ENCODE assay signal across 26 cellular contexts in the genomic region with DNA sequence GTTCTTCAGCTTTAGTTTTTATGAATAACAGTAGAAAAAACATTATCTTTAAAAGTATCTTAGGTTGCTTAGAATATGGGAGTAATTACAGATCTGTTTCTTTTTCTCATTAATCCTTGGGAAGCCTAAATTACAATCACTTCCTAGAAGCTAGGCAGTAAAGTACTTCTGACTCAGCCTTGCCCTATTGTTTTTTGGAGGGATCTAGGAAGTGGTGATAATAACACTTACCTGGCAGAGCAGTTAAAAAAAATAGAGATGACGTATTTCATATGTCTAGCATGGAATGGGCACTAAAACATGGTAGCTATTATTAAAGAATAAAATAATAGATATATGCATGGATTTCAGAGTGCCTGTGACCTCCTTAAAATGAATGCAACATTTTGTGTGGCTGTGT. TPM values are rescaled to one million over a fixed set of nuclear protein-coding genes. Genes with fewer than 3 reads are reported as not detected.
"Had no signal": no experiment of that assay in that cellular context is flagged by ENCODE, and none has a peak within 500 bp of the region (broad histone marks: within the 10 kb centered on the region; RNA-seq: fewer than 3 reads in every experiment).

No MANE protein-coding gene starts in this region.

- DNase-seq: activated CD4-positive, alpha-beta memory T cell treated with anti-CD3 and anti-CD28 coated beads for 36 hours; activated CD4-positive, alpha-beta T cell treated with anti-CD3 and anti-CD28 coated beads, Interleukin-2, amount 10 ng/mL, durations not matched to agents 7 days and 5 days; activated CD4-positive, CD25-positive, alpha-beta regulatory T cell; activated CD8-positive, alpha-beta memory T cell treated with anti-CD3 and anti-CD28 coated beads for 24 hours; activated effector memory CD4-positive, alpha-beta T cell treated with anti-CD3 and anti-CD28 coated beads, Interleukin-2, amount 50 U/mL, for 16 hours; activated naive CD4-positive, alpha-beta T cell treated with Interleukin-2 at 50 U/mL for 16 hours; activated naive CD8-positive, alpha-beta T cell treated with anti-CD3 and anti-CD28 coated beads, Interleukin-2, amount 50 U/mL, for 24 hours; activated T-cell treated with anti-CD3 and anti-CD28 coated beads, Interleukin-2, amount 50 U/mL, for 4 hours; amniotic stem cell; cerebellar nuclear complex; colonic mucosa; MM.1S; NCI-H1105 treated with DMSO at 0.1 percent for 48 hours; NCI-H1436 treated with DMSO at 0.1 percent for 48 hours; NCI-H187; NCI-H2081; NCI-H510A treated with DMSO at 0.1 percent for 48 hours; SIG-M5; T-cell; T-helper 2 cell; T1000 had no signal

- H3K27me3 ChIP-seq: colonic mucosa had no signal

- H3K4me1 ChIP-seq: colonic mucosa had no signal

- ATAC-seq: activated naive CD4-positive, alpha-beta T cell treated with anti-CD3 and anti-CD28 coated beads, Interleukin-2, amount 50 U/mL, for 72 hours; activated naive CD8-positive, alpha-beta T cell treated with anti-CD3 and anti-CD28 coated beads, Interleukin-2, amount 50 U/mL, for 24 hours; activated T-cell treated with anti-CD3 and anti-CD28 coated beads, Interleukin-2, amount 50 U/mL, for 4 hours; T-cell had no signal

- H3K36me3 ChIP-seq: colonic mucosa had no signal

- H3K27ac ChIP-seq: colonic mucosa had no signal

- H3K4me3 Mint-ChIP-seq: activated CD4-positive, alpha-beta memory T cell treated with anti-CD3 and anti-CD28 coated beads for 36 hours; activated CD4-positive, alpha-beta T cell treated with anti-CD3 and anti-CD28 coated beads, Interleukin-2, amount 10 ng/mL, durations not matched to agents 7 days and 5 days; activated naive CD8-positive, alpha-beta T cell treated with anti-CD3 and anti-CD28 coated beads, Interleukin-2, amount 50 U/mL, for 24 hours; activated T-cell treated with anti-CD3 and anti-CD28 coated beads, Interleukin-2, amount 50 U/mL, for 4 hours; brain; T-cell had no signal

- H3K4me1 Mint-ChIP-seq: activated CD4-positive, alpha-beta T cell treated with anti-CD3 and anti-CD28 coated beads, Interleukin-2, amount 10 ng/mL, durations not matched to agents 7 days and 5 days; activated naive CD8-positive, alpha-beta T cell treated with anti-CD3 and anti-CD28 coated beads, Interleukin-2, amount 50 U/mL, for 24 hours; brain; T-cell had no signal

- H3K36me3 Mint-ChIP-seq: activated CD4-positive, alpha-beta memory T cell treated with anti-CD3 and anti-CD28 coated beads for 36 hours; activated naive CD4-positive, alpha-beta T cell treated with anti-CD3 and anti-CD28 coated beads, Interleukin-2, amount 50 U/mL, for 72 hours; brain; T-cell had no signal

- H3K9me3 ChIP-seq: colonic mucosa had no signal

- H3K4me3 ChIP-seq: colonic mucosa had no signal

- H3K27ac Mint-ChIP-seq: activated CD4-positive, alpha-beta memory T cell treated with anti-CD3 and anti-CD28 coated beads for 36 hours; activated CD4-positive, alpha-beta T cell treated with anti-CD3 and anti-CD28 coated beads, Interleukin-2, amount 10 ng/mL, durations not matched to agents 7 days and 5 days; activated naive CD4-positive, alpha-beta T cell treated with anti-CD3 and anti-CD28 coated beads, Interleukin-2, amount 50 U/mL, for 72 hours; activated naive CD8-positive, alpha-beta T cell treated with anti-CD3 and anti-CD28 coated beads, Interleukin-2, amount 50 U/mL, for 24 hours; brain; T-cell had no signal

- FAIRE-seq: astrocyte, RCC 7860, TTC549 had no signal

- H3K9me3 Mint-ChIP-seq: activated CD4-positive, alpha-beta memory T cell treated with anti-CD3 and anti-CD28 coated beads for 36 hours; activated CD4-positive, alpha-beta T cell treated with anti-CD3 and anti-CD28 coated beads, Interleukin-2, amount 10 ng/mL, durations not matched to agents 7 days and 5 days; activated naive CD4-positive, alpha-beta T cell treated with anti-CD3 and anti-CD28 coated beads, Interleukin-2, amount 50 U/mL, for 72 hours; activated naive CD8-positive, alpha-beta T cell treated with anti-CD3 and anti-CD28 coated beads, Interleukin-2, amount 50 U/mL, for 24 hours; activated T-cell treated with anti-CD3 and anti-CD28 coated beads, Interleukin-2, amount 50 U/mL, for 4 hours; brain; T-cell had no signal

RNA-seq across cellular contexts. Expression of gene FST, which starts 8.2 kb away (rescaled TPM):
- total RNA-seq: activated CD4-positive, alpha-beta T cell treated with anti-CD3 and anti-CD28 coated beads, Interleukin-2, amount 10 ng/mL, durations not matched to agents 7 days and 5 days had no signal
